1 cellular context compared by ENCODE assay signal in genomic region chr4:94841166-94841863, GRCh38.
TF ChIP-seq lines count a peak whose summit lies in the region.
"Not testable (repeated sequence)": the region's sequence is repeated elsewhere in the genome, so short reads cannot be mapped to it uniquely, and the experiment has no call there.

No MANE protein-coding gene starts in this region.

TF ChIP-seq in HepG2, 621 proteins besides CTCF, POLR2A, EP300 and RAD21:
- TF ChIP-seq, protein P1, sequence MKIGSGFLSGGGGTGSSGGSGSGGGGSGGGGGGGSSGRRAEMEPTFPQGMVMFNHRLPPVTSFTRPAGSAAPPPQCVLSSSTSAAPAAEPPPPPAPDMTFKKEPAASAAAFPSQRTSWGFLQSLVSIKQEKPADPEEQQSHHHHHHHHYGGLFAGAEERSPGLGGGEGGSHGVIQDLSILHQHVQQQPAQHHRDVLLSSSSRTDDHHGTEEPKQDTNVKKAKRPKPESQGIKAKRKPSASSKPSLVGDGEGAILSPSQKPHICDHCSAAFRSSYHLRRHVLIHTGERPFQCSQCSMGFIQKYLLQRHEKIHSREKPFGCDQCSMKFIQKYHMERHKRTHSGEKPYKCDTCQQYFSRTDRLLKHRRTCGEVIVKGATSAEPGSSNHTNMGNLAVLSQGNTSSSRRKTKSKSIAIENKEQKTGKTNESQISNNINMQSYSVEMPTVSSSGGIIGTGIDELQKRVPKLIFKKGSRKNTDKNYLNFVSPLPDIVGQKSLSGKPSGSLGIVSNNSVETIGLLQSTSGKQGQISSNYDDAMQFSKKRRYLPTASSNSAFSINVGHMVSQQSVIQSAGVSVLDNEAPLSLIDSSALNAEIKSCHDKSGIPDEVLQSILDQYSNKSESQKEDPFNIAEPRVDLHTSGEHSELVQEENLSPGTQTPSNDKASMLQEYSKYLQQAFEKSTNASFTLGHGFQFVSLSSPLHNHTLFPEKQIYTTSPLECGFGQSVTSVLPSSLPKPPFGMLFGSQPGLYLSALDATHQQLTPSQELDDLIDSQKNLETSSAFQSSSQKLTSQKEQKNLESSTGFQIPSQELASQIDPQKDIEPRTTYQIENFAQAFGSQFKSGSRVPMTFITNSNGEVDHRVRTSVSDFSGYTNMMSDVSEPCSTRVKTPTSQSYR (CRISPR knock-in tag; IDR thresholded peaks at IDR 0.05; ENCODE audit: borderline replicate concordance), result peak; percentile 79
- TF ChIP-seq FOXA3 (CRISPR knock-in tag; IDR thresholded peaks at IDR 0.05), result peak; percentile 48
- TF ChIP-seq ZNF687 (CRISPR knock-in tag; IDR thresholded peaks at IDR 0.05), result 0 out of 2 replicates have a peak, but pooled peaks have one; percentile 11
- TF ChIP-seq ZMYM4 (CRISPR knock-in tag; IDR thresholded peaks at IDR 0.05), result 0 out of 2 replicates have a peak, but pooled peaks have one; percentile 27
- TF ChIP-seq FOXA1 (IDR thresholded peaks at IDR 0.05), result not testable (repeated sequence)
- peak; percentile 67; the same call in 1 of the 2 replicates for TF ChIP-seq FOXA1 (CRISPR knock-in tag; IDR thresholded peaks at IDR 0.05)
